ENCODE assay signal across 30 cellular contexts in the genomic region with DNA sequence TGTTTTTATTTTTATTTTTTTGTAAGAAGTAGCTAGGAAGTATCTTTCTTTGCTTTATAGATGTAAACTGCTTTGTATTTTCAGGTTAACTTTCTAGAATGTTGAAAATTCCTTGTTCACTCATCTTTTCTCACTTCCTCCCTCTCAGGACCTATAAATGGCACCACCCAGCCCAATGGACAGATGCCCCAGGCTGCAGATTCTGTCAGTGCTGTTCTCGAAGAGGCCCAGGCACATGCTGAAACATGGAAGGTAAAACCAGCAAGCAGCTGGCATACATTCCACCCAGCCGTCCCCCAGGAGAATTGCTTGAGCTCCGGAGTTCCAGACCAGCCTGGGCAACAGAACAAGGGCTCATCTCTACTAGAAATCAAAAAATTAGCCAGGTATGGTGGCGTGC.
"Had no signal": no experiment of that assay in that cellular context is flagged by ENCODE, and none has a peak within 500 bp of the region (broad histone marks: within the 10 kb centered on the region; RNA-seq: fewer than 3 reads in every experiment).

No MANE protein-coding gene starts in this region.

- H3K4me3 ChIP-seq: colonic mucosa, gastrocnemius medialis, heart left ventricle, hepatocyte, lung, mucosa of descending colon, prostate gland, skin epidermis, thoracic aorta, tibial nerve, upper lobe of right lung, vagina had no signal

- H3K9me3 Mint-ChIP-seq: dendritic cell treated with granulocyte-macrophage colony-stimulating factor and Interleukin-4, amounts not matched to agents 40 ng/mL and 50 ng/mL, for 4 days; endodermal cell; mesothelial cell of epicardium; nephron; stimulated activated naive B cell treated with anti-CD40 and anti-IgM and Interleukin-4, amounts not matched to agents 10 μg/mL and 1 μg/mL and 100 μg/mL, for 72 hours; stimulated activated naive CD8-positive, alpha-beta T cell treated with anti-CD3 and anti-CD28 coated beads, Interleukin-15, Interleukin-2, amounts not matched to agents 100 ng/mL and 50 ng/mL, for 24 hours had no signal

- H3K9me3 ChIP-seq: colonic mucosa, gastrocnemius medialis, heart left ventricle, mucosa of descending colon, prostate gland, thoracic aorta, tibial nerve, upper lobe of right lung, vagina had no signal

- H3K27me3 Mint-ChIP-seq: dendritic cell treated with granulocyte-macrophage colony-stimulating factor and Interleukin-4, amounts not matched to agents 40 ng/mL and 50 ng/mL, for 4 days; naive thymus-derived CD4-positive, alpha-beta T cell; stimulated activated naive B cell treated with anti-CD40 and anti-IgM and Interleukin-4, amounts not matched to agents 10 μg/mL and 1 μg/mL and 100 μg/mL, for 72 hours; stimulated activated naive CD8-positive, alpha-beta T cell treated with anti-CD3 and anti-CD28 coated beads, Interleukin-15, Interleukin-2, amounts not matched to agents 100 ng/mL and 50 ng/mL, for 24 hours had no signal

- H3K4me1 ChIP-seq: colonic mucosa, gastrocnemius medialis, heart left ventricle, prostate gland, tibial nerve, upper lobe of right lung, vagina had no signal

- H3K27me3 ChIP-seq: colonic mucosa, gastrocnemius medialis, heart left ventricle, hepatocyte, tibial nerve, upper lobe of right lung, vagina had no signal

- H3K4me1 Mint-ChIP-seq: endodermal cell, mesothelial cell of epicardium, nephron had no signal

- H3K79me2 ChIP-seq: hepatocyte had no signal

- H3K36me3 ChIP-seq: colonic mucosa, gastrocnemius medialis, heart left ventricle, prostate gland, thoracic aorta, tibial nerve, upper lobe of right lung, vagina had no signal

- H3K27ac ChIP-seq: colonic mucosa, epithelial cell of prostate, gastrocnemius medialis, heart left ventricle, hepatocyte, prostate gland, skin epidermis, thoracic aorta, tibial nerve, upper lobe of right lung, vagina had no signal

- H3K4me3 Mint-ChIP-seq: dendritic cell treated with granulocyte-macrophage colony-stimulating factor and Interleukin-4, amounts not matched to agents 40 ng/mL and 50 ng/mL, for 4 days; endodermal cell; mesothelial cell of epicardium; naive thymus-derived CD4-positive, alpha-beta T cell; nephron; stimulated activated naive B cell treated with anti-CD40 and anti-IgM and Interleukin-4, amounts not matched to agents 10 μg/mL and 1 μg/mL and 100 μg/mL, for 72 hours; stimulated activated naive CD8-positive, alpha-beta T cell treated with anti-CD3 and anti-CD28 coated beads, Interleukin-15, Interleukin-2, amounts not matched to agents 100 ng/mL and 50 ng/mL, for 24 hours had no signal

- H3K27ac Mint-ChIP-seq: dendritic cell treated with granulocyte-macrophage colony-stimulating factor and Interleukin-4, amounts not matched to agents 40 ng/mL and 50 ng/mL, for 4 days; endodermal cell; mesothelial cell of epicardium; nephron; stimulated activated naive B cell treated with anti-CD40 and anti-IgM and Interleukin-4, amounts not matched to agents 10 μg/mL and 1 μg/mL and 100 μg/mL, for 72 hours; stimulated activated naive CD8-positive, alpha-beta T cell treated with anti-CD3 and anti-CD28 coated beads, Interleukin-15, Interleukin-2, amounts not matched to agents 100 ng/mL and 50 ng/mL, for 24 hours had no signal

- H3K36me3 Mint-ChIP-seq: mesothelial cell of epicardium; naive thymus-derived CD4-positive, alpha-beta T cell; stimulated activated naive B cell treated with anti-CD40 and anti-IgM and Interleukin-4, amounts not matched to agents 10 μg/mL and 1 μg/mL and 100 μg/mL, for 72 hours had no signal

- H2AFZ ChIP-seq: hepatocyte had no signal

- DNase-seq: colonic mucosa; effector CD8-positive, alpha-beta T cell; endodermal cell; foreskin fibroblast; gastrocnemius medialis; heart left ventricle; kidney; mesenchymal stem cell; mucosa of descending colon; naive thymus-derived CD4-positive, alpha-beta T cell; nucleus accumbens; right cardiac atrium; stimulated activated CD4-positive, alpha-beta T cell treated with anti-CD3 and anti-CD28 coated beads, Interleukin-15, amount 100 ng/mL, for 24 hours; stimulated activated CD4-positive, alpha-beta T cell treated with anti-CD3 and anti-CD28 coated beads, Interleukin-2, amount 100 ng/mL, for 48 hours; stimulated activated naive B cell treated with anti-CD40 and anti-IgM and Interleukin-4, amounts not matched to agents 10 μg/mL and 1 μg/mL and 100 μg/mL, for 72 hours; upper lobe of right lung had no signal

- ATAC-seq: esophagus mucosa; gastrocnemius medialis; heart left ventricle; left lobe of liver; mucosa of descending colon; naive thymus-derived CD4-positive, alpha-beta T cell; right cardiac atrium; stimulated activated naive B cell treated with anti-CD40 and anti-IgM and Interleukin-4, amounts not matched to agents 10 μg/mL and 1 μg/mL and 100 μg/mL, for 72 hours; upper lobe of right lung had no signal

- H3K4me2 ChIP-seq: hepatocyte had no signal
